8 cellular contexts compared by ENCODE assay signal in the genomic region with DNA sequence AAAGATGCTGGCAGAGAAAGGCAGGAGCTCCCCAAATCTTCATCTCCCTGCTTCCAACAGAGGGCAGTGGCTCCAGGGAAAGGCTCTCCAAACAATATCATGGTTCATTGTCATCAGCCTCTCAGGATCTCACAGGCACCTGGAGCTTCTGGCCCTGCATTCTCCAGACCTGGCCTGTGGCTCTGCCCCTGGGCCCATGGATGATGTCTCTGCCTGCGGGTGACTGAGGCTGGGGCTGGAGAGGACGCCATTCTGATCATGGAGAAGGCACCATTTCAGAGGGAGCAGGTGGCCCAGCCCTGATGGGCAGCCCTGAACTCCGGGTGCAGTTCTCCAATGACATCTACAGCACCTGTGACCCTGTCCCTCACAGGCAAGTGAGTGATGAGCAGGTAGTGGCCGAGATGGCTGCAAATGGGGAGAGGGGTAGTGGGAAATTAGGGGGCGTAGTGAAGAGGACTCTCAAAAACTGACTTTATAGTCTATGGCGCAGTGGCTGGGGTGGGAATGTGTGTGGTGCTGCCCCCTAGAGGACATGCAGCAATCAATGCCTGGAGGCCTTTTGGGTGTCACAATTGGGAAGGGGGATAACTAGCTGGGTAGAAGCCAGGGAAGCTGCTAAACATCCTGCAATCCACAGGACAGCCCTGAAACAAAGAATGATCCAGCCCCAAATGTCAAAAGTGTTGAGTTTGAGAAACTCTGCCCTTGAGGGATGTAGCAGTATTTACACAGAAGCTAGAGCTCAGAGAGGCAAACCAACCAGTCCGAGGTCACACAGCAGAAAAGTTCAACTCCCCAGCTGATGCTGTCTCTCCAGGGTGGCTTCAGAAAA. TPM values are rescaled to one million over a fixed set of nuclear protein-coding genes. Genes with fewer than 3 reads are reported as not detected.
DNase-seq lines count a peak whose midpoint lies in the region; ATAC-seq and TF ChIP-seq lines count a peak whose summit lies in the region.

No MANE protein-coding gene starts in this region.

- H3K9me3 ChIP-seq in mucosa of descending colon, result no peaks in the 10 kb centered on the region

- peaks cover 43% of the 10 kb centered on the region for H3K4me1 Mint-ChIP-seq in type B pancreatic cell (ENCODE audit: unreplicated experiment)

- H3K27ac ChIP-seq in C4-2B, result no peak overlapping the region

- no peak overlapping the region for H3K4me3 ChIP-seq in mucosa of descending colon

- H3K36me3 ChIP-seq in mucosa of descending colon (ENCODE audit: low read depth), result no peaks in the 10 kb centered on the region

- DNase-seq in HT-29 (ENCODE audit: low spot score), result peak; percentile 58
- DNase-seq in activated CD4-positive, alpha-beta T cell treated with anti-CD3 and anti-CD28 coated beads for 1 hour, result peak; percentile 17
- peak; percentile 10 for DNase-seq in effector CD4-positive, alpha-beta T cell
- peak in 1 of 3 donors; percentile 43 for DNase-seq in mucosa of descending colon
- DNase-seq in type B pancreatic cell (ENCODE audit: extremely low spot score, unreplicated experiment), result no peak
- no peak for DNase-seq in SKM-1 treated with dmso at 0.1 percent for 144 hours (lab: John Stamatoyannopoulos, UW; ENCODE audit: unreplicated experiment)

- ATAC-seq in mucosa of descending colon (peak; percentile 13), HG03520 (IDR thresholded peaks at IDR 0.05; ENCODE audit: unreplicated experiment) (no peak)

- no peaks in the 10 kb centered on the region for H3K27me3 Mint-ChIP-seq in type B pancreatic cell

- peak overlapping the region; percentile 95 for H3K27ac Mint-ChIP-seq in type B pancreatic cell

- no peaks in the 10 kb centered on the region for H3K9me3 Mint-ChIP-seq in type B pancreatic cell

- H3K36me3 Mint-ChIP-seq in type B pancreatic cell, result peaks cover 10% of the 10 kb centered on the region

- intact Hi-C loops in mucosa of descending colon (cut with DNase I, micrococcal nuclease), result no loop called here

- TF ChIP-seq CTCF in C4-2B (conservative IDR thresholded peaks at IDR 0.05) (peak; percentile 86), mucosa of descending colon (IDR thresholded peaks at IDR 0.05) (peak; percentile 38), type B pancreatic cell (conservative IDR thresholded peaks at IDR 0.05) (peak; percentile 79)

- H3K4me3 Mint-ChIP-seq in type B pancreatic cell, result peak overlapping the region; percentile 89

- peaks cover 7% of the 10 kb centered on the region for H3K4me1 ChIP-seq in mucosa of descending colon (ENCODE audit: low read depth)

RNA-seq across cellular contexts. Expression of gene SH3PXD2B, which starts 3.2 kb away (rescaled TPM):
- 1.3 and 1.9 TPM in 2 replicates for total RNA-seq in HT-29 (2014; rRNA removed; shearing (Covaris generic))
- 10 to 100 TPM in 2 of 3 donors, 1 to 10 TPM in 1; 5.4 to 28.7 (median 19.9) TPM for total RNA-seq in mucosa of descending colon
- 38.4 and 52.3 TPM in 2 replicates for total RNA-seq in type B pancreatic cell (ENCODE audit: low replicate concordance)

Comparison
In these comparisons a context has a peak if more than half of its experiments do, and no peak if none do; other contexts are left out.
1. DNase-seq: peak in HT-29 (single experiment), activated CD4-positive, alpha-beta T cell treated with anti-CD3 and anti-CD28 coated beads for 1 hour (single experiment) and effector CD4-positive, alpha-beta T cell (single experiment); none in type B pancreatic cell (single experiment) and SKM-1 treated with dmso at 0.1 percent for 144 hours (single experiment).
2. Peak in every context shown above with its lines, with median percentiles within 50 percentile points of each other: CTCF ChIP-seq.